1 cellular context compared by ENCODE assay signal in the genomic region with DNA sequence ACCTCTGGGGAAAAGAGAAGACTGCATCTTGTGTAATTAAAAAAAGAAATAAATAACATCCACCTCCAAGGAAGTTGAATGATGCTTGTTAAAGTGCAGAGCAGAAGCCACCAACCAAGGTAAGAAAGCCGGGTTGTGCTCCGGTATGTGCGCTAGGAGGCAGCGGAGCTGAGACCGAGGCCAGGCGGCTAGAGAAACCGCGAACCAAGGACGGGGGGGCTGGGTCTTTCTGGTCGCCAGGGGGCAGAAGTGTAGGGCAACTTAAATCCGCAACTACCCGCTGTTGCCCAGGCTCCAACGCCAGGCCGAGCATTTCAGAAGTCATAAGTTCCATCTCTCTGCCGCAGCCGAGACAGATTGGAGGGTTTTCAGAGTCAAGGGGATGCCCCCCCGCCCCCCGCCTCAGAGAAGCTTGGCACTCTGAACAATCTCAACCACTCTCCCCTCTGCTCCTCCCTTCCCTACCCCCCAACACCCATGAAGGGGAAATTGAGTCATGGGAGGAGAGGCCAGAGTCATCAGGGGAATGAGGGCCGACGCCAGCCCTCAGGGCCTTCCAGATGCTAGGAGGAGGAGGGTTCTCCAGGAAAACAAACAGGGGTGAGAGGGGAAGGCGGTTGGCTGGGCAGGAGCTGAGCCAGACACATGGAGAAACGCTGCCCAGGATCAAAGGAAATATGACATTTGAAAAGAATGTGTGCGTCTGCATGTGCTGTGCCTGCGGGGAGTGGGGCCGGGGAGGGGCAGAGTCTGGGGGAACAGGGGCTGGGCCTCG.
TF ChIP-seq lines count a peak whose summit lies in the region.

No MANE protein-coding gene starts in this region.

TF ChIP-seq in HepG2, 621 proteins besides CTCF, POLR2A, EP300 and RAD21 (continued from another document and continues in another):
- TF ChIP-seq, protein P1, sequence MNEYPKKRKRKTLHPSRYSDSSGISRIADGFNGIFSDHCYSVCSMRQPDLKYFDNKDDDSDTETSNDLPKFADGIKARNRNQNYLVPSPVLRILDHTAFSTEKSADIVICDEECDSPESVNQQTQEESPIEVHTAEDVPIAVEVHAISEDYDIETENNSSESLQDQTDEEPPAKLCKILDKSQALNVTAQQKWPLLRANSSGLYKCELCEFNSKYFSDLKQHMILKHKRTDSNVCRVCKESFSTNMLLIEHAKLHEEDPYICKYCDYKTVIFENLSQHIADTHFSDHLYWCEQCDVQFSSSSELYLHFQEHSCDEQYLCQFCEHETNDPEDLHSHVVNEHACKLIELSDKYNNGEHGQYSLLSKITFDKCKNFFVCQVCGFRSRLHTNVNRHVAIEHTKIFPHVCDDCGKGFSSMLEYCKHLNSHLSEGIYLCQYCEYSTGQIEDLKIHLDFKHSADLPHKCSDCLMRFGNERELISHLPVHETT (CRISPR knock-in tag; conservative IDR thresholded peaks at IDR 0.05) = 0 out of 2 replicates have a peak, but pooled peaks have one; percentile 80
- TF ChIP-seq CREM (IDR thresholded peaks at IDR 0.05) (no peak), CREM (CRISPR knock-in tag; IDR thresholded peaks at IDR 0.05) (no peak), RXRA (CRISPR knock-in tag; IDR thresholded peaks at IDR 0.05) (peak; percentile 74), ZNF382 (CRISPR knock-in tag; IDR thresholded peaks at IDR 0.05; ENCODE audit: borderline replicate concordance) (no peak), ZNF589 (CRISPR knock-in tag; conservative IDR thresholded peaks at IDR 0.05) (no peak), ZSCAN25 (CRISPR knock-in tag; IDR thresholded peaks at IDR 0.05) (peak; percentile 86), KLF15 (CRISPR knock-in tag; IDR thresholded peaks at IDR 0.05; ENCODE audit: borderline replicate concordance) (no peak), ZNF720 (CRISPR knock-in tag; IDR thresholded peaks at IDR 0.05) (0 out of 2 replicates have a peak, but pooled peaks have one; percentile 78), NPAS2 (CRISPR knock-in tag; IDR thresholded peaks at IDR 0.05; ENCODE audit: borderline replicate concordance) (no peak), ZNF703 (CRISPR knock-in tag; IDR thresholded peaks at IDR 0.05; ENCODE audit: borderline replicate concordance) (0 out of 2 replicates have a peak, but pooled peaks have one; percentile 44), KAT7 (CRISPR knock-in tag; IDR thresholded peaks at IDR 0.05; ENCODE audit: borderline replicate concordance) (peak; percentile 94), ZNF33B (CRISPR knock-in tag; IDR thresholded peaks at IDR 0.05) (no peak), ZNF101 (CRISPR knock-in tag; IDR thresholded peaks at IDR 0.05; ENCODE audit: borderline replicate concordance, low read depth) (no peak), FOXA1 (IDR thresholded peaks at IDR 0.05) (no peak), FOXA1 (CRISPR knock-in tag; IDR thresholded peaks at IDR 0.05) (peak; percentile 30; the same call in 1 of the 2 replicates), HNRNPL (IDR thresholded peaks at IDR 0.05; ENCODE audit: low read depth, low read length) (peak; percentile 92), MIER3 (CRISPR knock-in tag; IDR thresholded peaks at IDR 0.05; ENCODE audit: borderline replicate concordance) (peak; percentile 91; the same call in 1 of the 2 replicates), CHD2 (IDR thresholded peaks at IDR 0.05; ENCODE audit: low read depth, low read length) (peak; percentile 21; the same call in 1 of the 2 replicates), KLF12 (CRISPR knock-in tag; IDR thresholded peaks at IDR 0.05; ENCODE audit: borderline replicate concordance) (peak; percentile 82; the same call in 1 of the 2 replicates), KDM3A (CRISPR knock-in tag; IDR thresholded peaks at IDR 0.05; ENCODE audit: low read depth) (peak; percentile 97), ARID2 (CRISPR knock-in tag; IDR thresholded peaks at IDR 0.05; ENCODE audit: borderline replicate concordance) (peak; percentile 75; the same call in 1 of the 2 replicates), ZNF451 (CRISPR knock-in tag; IDR thresholded peaks at IDR 0.05) (peak; percentile 92), ZBTB20 (CRISPR knock-in tag; IDR thresholded peaks at IDR 0.05; ENCODE audit: borderline replicate concordance, low read depth) (peak; percentile 41; the same call in 1 of the 2 replicates), ZNF619 (CRISPR knock-in tag; IDR thresholded peaks at IDR 0.05) (peak; percentile 97), ZNF605 (CRISPR knock-in tag; IDR thresholded peaks at IDR 0.05) (peak; percentile 82), MED8 (CRISPR knock-in tag; IDR thresholded peaks at IDR 0.05; ENCODE audit: insufficient replicate concordance) (no peak), AGO2 (optimal IDR thresholded peaks at IDR 0.05; ENCODE audit: low read depth, low read length) (no peak)
- TF ChIP-seq, protein P2, sequence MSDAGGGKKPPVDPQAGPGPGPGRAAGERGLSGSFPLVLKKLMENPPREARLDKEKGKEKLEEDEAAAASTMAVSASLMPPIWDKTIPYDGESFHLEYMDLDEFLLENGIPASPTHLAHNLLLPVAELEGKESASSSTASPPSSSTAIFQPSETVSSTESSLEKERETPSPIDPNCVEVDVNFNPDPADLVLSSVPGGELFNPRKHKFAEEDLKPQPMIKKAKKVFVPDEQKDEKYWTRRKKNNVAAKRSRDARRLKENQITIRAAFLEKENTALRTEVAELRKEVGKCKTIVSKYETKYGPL (CRISPR knock-in tag; IDR thresholded peaks at IDR 0.05) = no peak
- TF ChIP-seq, protein P3, sequence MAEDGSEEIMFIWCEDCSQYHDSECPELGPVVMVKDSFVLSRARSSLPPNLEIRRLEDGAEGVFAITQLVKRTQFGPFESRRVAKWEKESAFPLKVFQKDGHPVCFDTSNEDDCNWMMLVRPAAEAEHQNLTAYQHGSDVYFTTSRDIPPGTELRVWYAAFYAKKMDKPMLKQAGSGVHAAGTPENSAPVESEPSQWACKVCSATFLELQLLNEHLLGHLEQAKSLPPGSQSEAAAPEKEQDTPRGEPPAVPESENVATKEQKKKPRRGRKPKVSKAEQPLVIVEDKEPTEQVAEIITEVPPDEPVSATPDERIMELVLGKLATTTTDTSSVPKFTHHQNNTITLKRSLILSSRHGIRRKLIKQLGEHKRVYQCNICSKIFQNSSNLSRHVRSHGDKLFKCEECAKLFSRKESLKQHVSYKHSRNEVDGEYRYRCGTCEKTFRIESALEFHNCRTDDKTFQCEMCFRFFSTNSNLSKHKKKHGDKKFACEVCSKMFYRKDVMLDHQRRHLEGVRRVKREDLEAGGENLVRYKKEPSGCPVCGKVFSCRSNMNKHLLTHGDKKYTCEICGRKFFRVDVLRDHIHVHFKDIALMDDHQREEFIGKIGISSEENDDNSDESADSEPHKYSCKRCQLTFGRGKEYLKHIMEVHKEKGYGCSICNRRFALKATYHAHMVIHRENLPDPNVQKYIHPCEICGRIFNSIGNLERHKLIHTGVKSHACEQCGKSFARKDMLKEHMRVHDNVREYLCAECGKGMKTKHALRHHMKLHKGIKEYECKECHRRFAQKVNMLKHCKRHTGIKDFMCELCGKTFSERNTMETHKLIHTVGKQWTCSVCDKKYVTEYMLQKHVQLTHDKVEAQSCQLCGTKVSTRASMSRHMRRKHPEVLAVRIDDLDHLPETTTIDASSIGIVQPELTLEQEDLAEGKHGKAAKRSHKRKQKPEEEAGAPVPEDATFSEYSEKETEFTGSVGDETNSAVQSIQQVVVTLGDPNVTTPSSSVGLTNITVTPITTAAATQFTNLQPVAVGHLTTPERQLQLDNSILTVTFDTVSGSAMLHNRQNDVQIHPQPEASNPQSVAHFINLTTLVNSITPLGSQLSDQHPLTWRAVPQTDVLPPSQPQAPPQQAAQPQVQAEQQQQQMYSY (CRISPR knock-in tag; IDR thresholded peaks at IDR 0.05) = peak; percentile 92
- TF ChIP-seq, protein P4, sequence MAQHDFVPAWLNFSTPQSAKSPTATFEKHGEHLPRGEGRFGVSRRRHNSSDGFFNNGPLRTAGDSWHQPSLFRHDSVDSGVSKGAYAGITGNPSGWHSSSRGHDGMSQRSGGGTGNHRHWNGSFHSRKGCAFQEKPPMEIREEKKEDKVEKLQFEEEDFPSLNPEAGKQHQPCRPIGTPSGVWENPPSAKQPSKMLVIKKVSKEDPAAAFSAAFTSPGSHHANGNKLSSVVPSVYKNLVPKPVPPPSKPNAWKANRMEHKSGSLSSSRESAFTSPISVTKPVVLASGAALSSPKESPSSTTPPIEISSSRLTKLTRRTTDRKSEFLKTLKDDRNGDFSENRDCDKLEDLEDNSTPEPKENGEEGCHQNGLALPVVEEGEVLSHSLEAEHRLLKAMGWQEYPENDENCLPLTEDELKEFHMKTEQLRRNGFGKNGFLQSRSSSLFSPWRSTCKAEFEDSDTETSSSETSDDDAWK (CRISPR knock-in tag; IDR thresholded peaks at IDR 0.05) = no peak
- TF ChIP-seq, protein P5, sequence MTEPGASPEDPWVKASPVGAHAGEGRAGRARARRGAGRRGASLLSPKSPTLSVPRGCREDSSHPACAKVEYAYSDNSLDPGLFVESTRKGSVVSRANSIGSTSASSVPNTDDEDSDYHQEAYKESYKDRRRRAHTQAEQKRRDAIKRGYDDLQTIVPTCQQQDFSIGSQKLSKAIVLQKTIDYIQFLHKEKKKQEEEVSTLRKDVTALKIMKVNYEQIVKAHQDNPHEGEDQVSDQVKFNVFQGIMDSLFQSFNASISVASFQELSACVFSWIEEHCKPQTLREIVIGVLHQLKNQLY (CRISPR knock-in tag; IDR thresholded peaks at IDR 0.05) = peak; percentile 71; the same call in 1 of the 2 replicates
- TF ChIP-seq, protein P6, sequence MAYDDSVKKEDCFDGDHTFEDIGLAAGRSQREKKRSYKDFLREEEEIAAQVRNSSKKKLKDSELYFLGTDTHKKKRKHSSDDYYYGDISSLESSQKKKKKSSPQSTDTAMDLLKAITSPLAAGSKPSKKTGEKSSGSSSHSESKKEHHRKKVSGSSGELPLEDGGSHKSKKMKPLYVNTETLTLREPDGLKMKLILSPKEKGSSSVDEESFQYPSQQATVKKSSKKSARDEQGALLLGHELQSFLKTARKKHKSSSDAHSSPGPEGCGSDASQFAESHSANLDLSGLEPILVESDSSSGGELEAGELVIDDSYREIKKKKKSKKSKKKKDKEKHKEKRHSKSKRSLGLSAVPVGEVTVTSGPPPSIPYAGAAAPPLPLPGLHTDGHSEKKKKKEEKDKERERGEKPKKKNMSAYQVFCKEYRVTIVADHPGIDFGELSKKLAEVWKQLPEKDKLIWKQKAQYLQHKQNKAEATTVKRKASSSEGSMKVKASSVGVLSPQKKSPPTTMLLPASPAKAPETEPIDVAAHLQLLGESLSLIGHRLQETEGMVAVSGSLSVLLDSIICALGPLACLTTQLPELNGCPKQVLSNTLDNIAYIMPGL (CRISPR knock-in tag; IDR thresholded peaks at IDR 0.05; ENCODE audit: borderline replicate concordance in 1 of 2, low read depth in 1 of 2) = peak; percentile 99
- TF ChIP-seq, protein P7, sequence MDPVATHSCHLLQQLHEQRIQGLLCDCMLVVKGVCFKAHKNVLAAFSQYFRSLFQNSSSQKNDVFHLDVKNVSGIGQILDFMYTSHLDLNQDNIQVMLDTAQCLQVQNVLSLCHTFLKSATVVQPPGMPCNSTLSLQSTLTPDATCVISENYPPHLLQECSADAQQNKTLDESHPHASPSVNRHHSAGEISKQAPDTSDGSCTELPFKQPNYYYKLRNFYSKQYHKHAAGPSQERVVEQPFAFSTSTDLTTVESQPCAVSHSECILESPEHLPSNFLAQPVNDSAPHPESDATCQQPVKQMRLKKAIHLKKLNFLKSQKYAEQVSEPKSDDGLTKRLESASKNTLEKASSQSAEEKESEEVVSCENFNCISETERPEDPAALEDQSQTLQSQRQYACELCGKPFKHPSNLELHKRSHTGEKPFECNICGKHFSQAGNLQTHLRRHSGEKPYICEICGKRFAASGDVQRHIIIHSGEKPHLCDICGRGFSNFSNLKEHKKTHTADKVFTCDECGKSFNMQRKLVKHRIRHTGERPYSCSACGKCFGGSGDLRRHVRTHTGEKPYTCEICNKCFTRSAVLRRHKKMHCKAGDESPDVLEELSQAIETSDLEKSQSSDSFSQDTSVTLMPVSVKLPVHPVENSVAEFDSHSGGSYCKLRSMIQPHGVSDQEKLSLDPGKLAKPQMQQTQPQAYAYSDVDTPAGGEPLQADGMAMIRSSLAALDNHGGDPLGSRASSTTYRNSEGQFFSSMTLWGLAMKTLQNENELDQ (CRISPR knock-in tag; IDR thresholded peaks at IDR 0.05; ENCODE audit: borderline replicate concordance) = peak; percentile 18; the same call in 1 of the 2 replicates
- TF ChIP-seq, protein P8, sequence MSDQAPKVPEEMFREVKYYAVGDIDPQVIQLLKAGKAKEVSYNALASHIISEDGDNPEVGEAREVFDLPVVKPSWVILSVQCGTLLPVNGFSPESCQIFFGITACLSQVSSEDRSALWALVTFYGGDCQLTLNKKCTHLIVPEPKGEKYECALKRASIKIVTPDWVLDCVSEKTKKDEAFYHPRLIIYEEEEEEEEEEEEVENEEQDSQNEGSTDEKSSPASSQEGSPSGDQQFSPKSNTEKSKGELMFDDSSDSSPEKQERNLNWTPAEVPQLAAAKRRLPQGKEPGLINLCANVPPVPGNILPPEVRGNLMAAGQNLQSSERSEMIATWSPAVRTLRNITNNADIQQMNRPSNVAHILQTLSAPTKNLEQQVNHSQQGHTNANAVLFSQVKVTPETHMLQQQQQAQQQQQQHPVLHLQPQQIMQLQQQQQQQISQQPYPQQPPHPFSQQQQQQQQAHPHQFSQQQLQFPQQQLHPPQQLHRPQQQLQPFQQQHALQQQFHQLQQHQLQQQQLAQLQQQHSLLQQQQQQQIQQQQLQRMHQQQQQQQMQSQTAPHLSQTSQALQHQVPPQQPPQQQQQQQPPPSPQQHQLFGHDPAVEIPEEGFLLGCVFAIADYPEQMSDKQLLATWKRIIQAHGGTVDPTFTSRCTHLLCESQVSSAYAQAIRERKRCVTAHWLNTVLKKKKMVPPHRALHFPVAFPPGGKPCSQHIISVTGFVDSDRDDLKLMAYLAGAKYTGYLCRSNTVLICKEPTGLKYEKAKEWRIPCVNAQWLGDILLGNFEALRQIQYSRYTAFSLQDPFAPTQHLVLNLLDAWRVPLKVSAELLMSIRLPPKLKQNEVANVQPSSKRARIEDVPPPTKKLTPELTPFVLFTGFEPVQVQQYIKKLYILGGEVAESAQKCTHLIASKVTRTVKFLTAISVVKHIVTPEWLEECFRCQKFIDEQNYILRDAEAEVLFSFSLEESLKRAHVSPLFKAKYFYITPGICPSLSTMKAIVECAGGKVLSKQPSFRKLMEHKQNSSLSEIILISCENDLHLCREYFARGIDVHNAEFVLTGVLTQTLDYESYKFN (CRISPR knock-in tag; conservative IDR thresholded peaks at IDR 0.05) = peak; percentile 67
- TF ChIP-seq, protein P9, sequence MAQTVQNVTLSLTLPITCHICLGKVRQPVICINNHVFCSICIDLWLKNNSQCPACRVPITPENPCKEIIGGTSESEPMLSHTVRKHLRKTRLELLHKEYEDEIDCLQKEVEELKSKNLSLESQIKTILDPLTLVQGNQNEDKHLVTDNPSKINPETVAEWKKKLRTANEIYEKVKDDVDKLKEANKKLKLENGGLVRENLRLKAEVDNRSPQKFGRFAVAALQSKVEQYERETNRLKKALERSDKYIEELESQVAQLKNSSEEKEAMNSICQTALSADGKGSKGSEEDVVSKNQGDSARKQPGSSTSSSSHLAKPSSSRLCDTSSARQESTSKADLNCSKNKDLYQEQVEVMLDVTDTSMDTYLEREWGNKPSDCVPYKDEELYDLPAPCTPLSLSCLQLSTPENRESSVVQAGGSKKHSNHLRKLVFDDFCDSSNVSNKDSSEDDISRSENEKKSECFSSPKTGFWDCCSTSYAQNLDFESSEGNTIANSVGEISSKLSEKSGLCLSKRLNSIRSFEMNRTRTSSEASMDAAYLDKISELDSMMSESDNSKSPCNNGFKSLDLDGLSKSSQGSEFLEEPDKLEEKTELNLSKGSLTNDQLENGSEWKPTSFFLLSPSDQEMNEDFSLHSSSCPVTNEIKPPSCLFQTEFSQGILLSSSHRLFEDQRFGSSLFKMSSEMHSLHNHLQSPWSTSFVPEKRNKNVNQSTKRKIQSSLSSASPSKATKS (CRISPR knock-in tag; IDR thresholded peaks at IDR 0.05) = 0 out of 2 replicates have a peak, but pooled peaks have one; percentile 19
